ENCODE assay signal across 19 cellular contexts in the genomic region with DNA sequence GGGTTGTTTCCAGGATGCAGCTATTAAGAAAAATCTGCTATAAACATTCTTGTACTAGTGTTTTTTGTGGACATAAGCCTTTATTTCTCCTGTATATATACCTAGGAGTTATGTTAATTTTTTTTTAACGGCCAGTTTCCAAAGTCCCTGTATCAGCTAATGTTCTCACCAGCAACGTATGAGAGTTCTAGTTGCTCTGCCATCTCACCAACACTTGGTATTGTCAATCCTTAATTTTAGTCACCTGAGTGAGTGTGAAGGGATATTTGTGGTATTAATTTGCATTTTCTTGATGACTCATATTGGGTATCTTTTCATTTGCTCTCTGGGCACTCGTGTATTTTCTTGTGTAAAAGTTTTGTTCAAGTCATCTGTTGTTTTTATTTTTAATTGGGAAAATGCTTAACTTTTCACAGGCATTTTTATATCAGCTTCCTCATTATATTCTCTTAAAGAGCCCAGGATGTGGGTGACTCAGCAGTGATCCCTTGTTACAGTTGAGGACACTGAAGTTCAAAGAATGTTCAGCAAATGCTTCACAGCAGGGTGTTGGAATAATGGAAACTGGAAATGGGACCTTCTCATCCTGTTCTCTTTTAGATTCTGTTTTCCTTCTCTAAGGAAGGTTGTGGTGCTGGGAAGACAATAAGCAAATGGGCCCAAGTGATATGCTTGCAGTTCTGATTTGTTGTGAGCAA.
DNase-seq lines count a peak whose midpoint lies in the region; ATAC-seq and TF ChIP-seq lines count a peak whose summit lies in the region.
"Had no signal": no experiment of that assay in that cellular context is flagged by ENCODE, and none has a peak within 500 bp of the region (broad histone marks: within the 10 kb centered on the region; RNA-seq: fewer than 3 reads in every experiment).

No MANE protein-coding gene starts in this region.

- H3K4me3 ChIP-seq in MG63 (no peak overlapping the region), choroid plexus epithelial cell (ENCODE audit: low read depth, low read length) (no peak overlapping the region)
- H3K4me3 ChIP-seq: uterus had no signal

- TF ChIP-seq CTCF in choroid plexus epithelial cell (conservative IDR thresholded peaks at IDR 0.05; ENCODE audit: low read depth, low read length) (no peak), omental fat pad (IDR thresholded peaks at IDR 0.05) (no peak)

- no peaks in the 10 kb centered on the region for H3K9me3 ChIP-seq in MG63
- H3K9me3 ChIP-seq: uterus had no signal

- H3K27me3 ChIP-seq in MG63 = no peaks in the 10 kb centered on the region
- H3K27me3 ChIP-seq: uterus had no signal

- no peaks in the 10 kb centered on the region for H3K36me3 ChIP-seq in MG63
- H3K36me3 ChIP-seq: uterus had no signal

- ATAC-seq in HG03175 (IDR thresholded peaks at IDR 0.05; ENCODE audit: unreplicated experiment) (no peak), omental fat pad (ENCODE audit: low FRiP score) (no peak)
- ATAC-seq: activated CD4-positive, alpha-beta T cell treated with anti-CD3 and anti-CD28 coated beads for 36 hours; activated T-cell treated with anti-CD3 and anti-CD28 coated beads, Interleukin-2, amount 50 U/mL, for 4 hours; CD8-positive, alpha-beta T cell; stimulated activated naive B cell treated with anti-CD40 and anti-IgM and Interleukin-4, amounts not matched to agents 10 μg/mL and 1 μg/mL and 100 μg/mL, for 72 hours had no signal

- DNase-seq in EL (peak; percentile 64), MG63 (peak; percentile 2), choroid plexus epithelial cell (ENCODE audit: low read depth) (peak; percentile 49), non-pigmented ciliary epithelial cell (ENCODE audit: low read depth) (peak; percentile 14), omental fat pad (ENCODE audit: low spot score) (no peak), pons (ENCODE audit: low spot score) (no peak)
- no peak for DNase-seq in activated CD4-positive, alpha-beta T cell treated with anti-CD3 and anti-CD28 coated beads, Interleukin-2, amount 50 U/mL, for 4 hours
- DNase-seq: activated CD4-positive, alpha-beta T cell treated with anti-CD3 and anti-CD28 coated beads for 36 hours; activated naive CD4-positive, alpha-beta T cell treated with Interleukin-2 at 50 U/mL for 16 hours; activated T-cell treated with anti-CD3 and anti-CD28 coated beads, Interleukin-2, amount 50 U/mL, for 4 hours; amniotic stem cell; CD8-positive, alpha-beta T cell; erythroblast; NCI-H1694; Right ventricle myocardium superior; stimulated activated CD4-positive, alpha-beta T cell treated with anti-CD3 and anti-CD28 coated beads, Interleukin-2, amount 100 ng/mL, for 48 hours; stimulated activated naive B cell treated with anti-CD40 and anti-IgM and Interleukin-4, amounts not matched to agents 10 μg/mL and 1 μg/mL and 100 μg/mL, for 72 hours; uterus had no signal

Comparison
In these comparisons a context has a peak if more than half of its experiments do, and no peak if none do; other contexts are left out.
1. DNase-seq: peak in EL (single experiment), MG63 (single experiment), choroid plexus epithelial cell (single experiment) and non-pigmented ciliary epithelial cell (single experiment); none in activated CD4-positive, alpha-beta T cell treated with anti-CD3 and anti-CD28 coated beads, Interleukin-2, amount 50 U/mL, for 4 hours (0 of 2), omental fat pad (single experiment) and pons (single experiment).